Comparison of ENCODE assay signal across 1 cellular context in genomic region chr9:132240860-132241482, GRCh38.
TF ChIP-seq lines count a peak whose summit lies in the region.

No MANE protein-coding gene starts in this region.

TF ChIP-seq in GM12878, 131 proteins besides CTCF, POLR2A, EP300 and RAD21 (continued from another document):
- TF ChIP-seq ATF3 (IDR thresholded peaks at IDR 0.05; ENCODE audit: borderline replicate concordance, extremely low read depth, low read depth, low read length) = no peak
- TF ChIP-seq SMAD5 (IDR thresholded peaks at IDR 0.05; ENCODE audit: low read depth) = no peak
